12 cellular contexts compared by ENCODE assay signal in genomic region chrX:131791608-131792355, GRCh38.
DNase-seq lines count a peak whose midpoint lies in the region; ATAC-seq, FAIRE-seq and TF ChIP-seq lines count a peak whose summit lies in the region.
"Had no signal": no experiment of that assay in that cellular context is flagged by ENCODE, and none has a peak within 500 bp of the region (broad histone marks: within the 10 kb centered on the region; RNA-seq: fewer than 3 reads in every experiment).

No MANE protein-coding gene starts in this region.

- dilution Hi-C loops in IMR-90 (cut with HindIII; ENCODE audit: low sequenced_read_pairs, unreplicated experiment): no loop called here

- H3K27me3 Mint-ChIP-seq in activated CD4-positive, alpha-beta T cell treated with anti-CD3 and anti-CD28 coated beads for 36 hours: no peaks in the 10 kb centered on the region

- peaks cover 17% of the 10 kb centered on the region for H3K36me3 Mint-ChIP-seq in activated CD4-positive, alpha-beta T cell treated with anti-CD3 and anti-CD28 coated beads for 36 hours (ENCODE audit: low read depth)

- intact Hi-C loops in IMR-90 (cut with micrococcal nuclease): loop anchor here (1.0 kb wide), 5 partner anchors 23 to 80 kb away; no protein-coding TSS in a partner anchor
- intact Hi-C loops in ascending aorta (cut with DNase I): loop anchor here (1.0 to 2.0 kb wide), 5 partner anchors 8 to 81 kb away; no protein-coding TSS in a partner anchor
- intact Hi-C loops in activated CD4-positive, alpha-beta T cell treated with anti-CD3 and anti-CD28 coated beads for 36 hours (cut with DNase I, micrococcal nuclease): no loop called here

- no peak overlapping the region for H3K14ac ChIP-seq in IMR-90 (replicated peaks; ENCODE audit: low read depth, low read length)

- H4K20me1 ChIP-seq in BLaER1 treated with 17β-estradiol and CSF1 and Interleukin-3, amounts not matched to agents 10 nM and 100 nM: peaks cover 0 to 14% (median 10%) of the 10 kb centered on the region in 11 experiments; a peak in 17 of 22 replicates
- H4K20me1 ChIP-seq in IMR-90 (ENCODE audit: insufficient read depth, low read length): no peaks in the 10 kb centered on the region

- no peak overlapping the region for H3K23ac ChIP-seq in IMR-90 (ENCODE audit: low read depth, low read length)

- no peak for FAIRE-seq in RCC 7860 (lab: Jason Lieb, UNC)
- FAIRE-seq: frontal cortex had no signal

- H4K5ac ChIP-seq in IMR-90 (ENCODE audit: low read depth, low read length): no peak overlapping the region

- no TSS peak for BruUV-seq in IMR-90 (replicated peaks; lab: Mats Ljungman, UMichigan)

- TF ChIP-seq RAD21 in IMR-90 (IDR thresholded peaks at IDR 0.05; ENCODE audit: low read length): no peak

- CTCF ChIA-PET in IMR-90 (lab: Yijun Ruan, JAX): no interaction called here
- CTCF ChIA-PET in activated CD4-positive, alpha-beta T cell treated with anti-CD3 and anti-CD28 coated beads for 36 hours (lab: Charles Lee): no interaction called here

- peak overlapping the region; percentile 49 to 73 (median 63) for H3K4me3 ChIP-seq in BLaER1 treated with 17β-estradiol and CSF1 and Interleukin-3, amounts not matched to agents 10 nM and 100 nM
- H3K4me3 ChIP-seq in IMR-90 (ENCODE audit: insufficient read depth, low read depth, low read length) (peak overlapping the region; percentile 38; the same call in 1 of the 2 replicates), ascending aorta (peak overlapping the region; percentile 44 to 68), muscle layer of colon (ENCODE audit: low read depth in 1 of 2, low read length in 2 of 2) (peak overlapping the region; percentile 2 to 65)

- no peak overlapping the region for H2AFZ ChIP-seq in IMR-90 (replicated peaks; ENCODE audit: low read length, poor library complexity)

- H2AK9ac ChIP-seq in IMR-90 (replicated peaks; ENCODE audit: low read depth, low read length, poor library complexity): no peak overlapping the region

- ATAC-seq in IMR-90 (ENCODE audit: low read depth): no peak
- ATAC-seq in activated CD4-positive, alpha-beta T cell treated with anti-CD3 and anti-CD28 coated beads for 36 hours: no peak

- POLR2A ChIA-PET in IMR-90 (lab: Charles Lee; ENCODE audit: unreplicated experiment): no interaction called here
- POLR2A ChIA-PET in activated CD4-positive, alpha-beta T cell treated with anti-CD3 and anti-CD28 coated beads for 36 hours (lab: Charles Lee): no interaction called here

- no peak overlapping the region for H2BK20ac ChIP-seq in IMR-90 (ENCODE audit: low read depth, low read length)

- H4K91ac ChIP-seq in IMR-90 (ENCODE audit: insufficient read depth, low read depth, low read length): no peak overlapping the region

- no peak overlapping the region for H2AK5ac ChIP-seq in IMR-90 (ENCODE audit: low read depth, low read length)

- H3K27ac ChIP-seq in BLaER1 treated with 17β-estradiol and CSF1 and Interleukin-3, amounts not matched to agents 10 nM and 100 nM: peak overlapping the region in 3 of 11 experiments; percentile 9 to 31 (median 14); a peak in 2 of 22 replicates
- H3K27ac ChIP-seq in IMR-90 (ENCODE audit: insufficient read depth, low read length) (no peak overlapping the region), ascending aorta (no peak overlapping the region), muscle layer of colon (ENCODE audit: low read depth, low read length) (no peak overlapping the region)

- no peaks in the 10 kb centered on the region for H3K9me1 ChIP-seq in IMR-90 (ENCODE audit: insufficient read depth, low read length)

- no peak overlapping the region for H3K18ac ChIP-seq in IMR-90 (ENCODE audit: low read depth, low read length)

- H3K27me3 ChIP-seq in BLaER1 treated with 17β-estradiol and CSF1 and Interleukin-3, amounts not matched to agents 10 nM and 100 nM: peaks cover 47 to 70% (median 54%) of the 10 kb centered on the region in 11 experiments
- H3K27me3 ChIP-seq in IMR-90 (ENCODE audit: control insufficient read depth, insufficient read depth, low read length) (peaks cover 7% of the 10 kb centered on the region; the same call in 1 of the 2 replicates), ascending aorta (peaks cover 3% of the 10 kb centered on the region), muscle layer of colon (ENCODE audit: control insufficient read depth in 1 of 2, insufficient read depth in 2 of 2, low read length in 2 of 2) (peaks cover 0 to 9% of the 10 kb centered on the region in 2 donors)

- peak overlapping the region; percentile 51 to 86 (median 77) for H3K4me2 ChIP-seq in BLaER1 treated with 17β-estradiol and CSF1 and Interleukin-3, amounts not matched to agents 10 nM and 100 nM
- peak overlapping the region; percentile 73 for H3K4me2 ChIP-seq in IMR-90 (ENCODE audit: low read depth, low read length)

- H3K4me3 Mint-ChIP-seq in activated CD4-positive, alpha-beta T cell treated with anti-CD3 and anti-CD28 coated beads for 36 hours: no peak overlapping the region

- H3K56ac ChIP-seq in IMR-90 (ENCODE audit: extremely low read depth, insufficient read depth, low read length): no peak overlapping the region

- no peak for TF ChIP-seq POLR2A in IMR-90 (IDR thresholded peaks at IDR 0.05; ENCODE audit: low read depth, low read length)

- H2BK15ac ChIP-seq in IMR-90 (ENCODE audit: low read depth, low read length): no peak overlapping the region

- no peaks in the 10 kb centered on the region for H3K4me1 Mint-ChIP-seq in activated CD4-positive, alpha-beta T cell treated with anti-CD3 and anti-CD28 coated beads for 36 hours

- H3K4me1 ChIP-seq in BLaER1 treated with 17β-estradiol and CSF1 and Interleukin-3, amounts not matched to agents 10 nM and 100 nM: peaks cover 5 to 13% (median 8%) of the 10 kb centered on the region in 10 experiments; a peak in 10 of 20 replicates
- H3K4me1 ChIP-seq in IMR-90 (ENCODE audit: control insufficient read depth, insufficient read depth, low read length): no peaks in the 10 kb centered on the region
- no peaks in the 10 kb centered on the region for H3K4me1 ChIP-seq in ascending aorta
- no peaks in the 10 kb centered on the region for H3K4me1 ChIP-seq in muscle layer of colon (ENCODE audit: insufficient read depth, low read length)

- in situ Hi-C loops in IMR-90 (cut with MboI; ENCODE audit: low sequenced_read_pairs): no loop called here

- H3K4ac ChIP-seq in IMR-90 (ENCODE audit: low read depth, low read length): no peak overlapping the region

- DNase-seq in IMR-90 (peak; percentile 10), ascending aorta (ENCODE audit: low spot score in 2 of 2) (no peak), RCC 7860 (ENCODE audit: low spot score) (no peak), 8988T (no peak), GOT3 (lab: John Stamatoyannopoulos, UW) (no peak)
- DNase-seq in activated CD4-positive, alpha-beta T cell treated with anti-CD3 and anti-CD28 coated beads for 36 hours: no peak
- DNase-seq: NCI-H1694, NCI-H82 had no signal

- peaks cover 0 to 5% (median 0%) of the 10 kb centered on the region in 11 experiments; a peak in 2 of 22 replicates for H3K9me3 ChIP-seq in BLaER1 treated with 17β-estradiol and CSF1 and Interleukin-3, amounts not matched to agents 10 nM and 100 nM (replicated peaks in 1 of 11)
- H3K9me3 ChIP-seq in IMR-90 (ENCODE audit: control insufficient read depth, insufficient read depth, low read length) (no peaks in the 10 kb centered on the region), ascending aorta (no peaks in the 10 kb centered on the region), muscle layer of colon (ENCODE audit: low read length) (no peaks in the 10 kb centered on the region)

- H3K27ac Mint-ChIP-seq in activated CD4-positive, alpha-beta T cell treated with anti-CD3 and anti-CD28 coated beads for 36 hours: no peak overlapping the region
- H3K27ac Mint-ChIP-seq: activated T-cell treated with anti-CD3 and anti-CD28 coated beads, Interleukin-2, amount 50 U/mL, for 72 hours had no signal

- H2BK120ac ChIP-seq in IMR-90 (ENCODE audit: low read depth, low read length): no peak overlapping the region

- H4K8ac ChIP-seq in IMR-90 (ENCODE audit: low read depth in 2 of 2, low read length in 2 of 2): no peak overlapping the region

- no peaks in the 10 kb centered on the region for H3K79me1 ChIP-seq in IMR-90 (ENCODE audit: low read depth in 1 of 2, low read length in 2 of 2)

- WGBS in IMR-90 (ENCODE audit: extremely low coverage in 2 of 2, insufficient read length in 1 of 2), 2 experiments: 31% methylated on average over 2 of the region's 9 CpGs; no CpG with 5 or more reads in 1 of the 2 experiments

- peaks cover 6 to 87% (median 49%) of the 10 kb centered on the region in 11 experiments; a peak in 20 of 22 replicates for H3K36me3 ChIP-seq in BLaER1 treated with 17β-estradiol and CSF1 and Interleukin-3, amounts not matched to agents 10 nM and 100 nM
- no peaks in the 10 kb centered on the region for H3K36me3 ChIP-seq in IMR-90 (ENCODE audit: control insufficient read depth, insufficient read depth, low read length)
- no peaks in the 10 kb centered on the region for H3K36me3 ChIP-seq in ascending aorta
- H3K36me3 ChIP-seq in muscle layer of colon (ENCODE audit: insufficient read depth, low read length): no peaks in the 10 kb centered on the region

- no peaks in the 10 kb centered on the region for H3K9me3 Mint-ChIP-seq in activated CD4-positive, alpha-beta T cell treated with anti-CD3 and anti-CD28 coated beads for 36 hours (ENCODE audit: low read depth)
- H3K9me3 Mint-ChIP-seq: activated T-cell treated with anti-CD3 and anti-CD28 coated beads, Interleukin-2, amount 50 U/mL, for 72 hours had no signal

- H3K9ac ChIP-seq in BLaER1 treated with 17β-estradiol and CSF1 and Interleukin-3, amounts not matched to agents 10 nM and 100 nM: peak overlapping the region in 7 of 11 experiments; percentile 13 to 61 (median 40); a peak in 10 of 22 replicates
- H3K9ac ChIP-seq in IMR-90 (ENCODE audit: low read depth, low read length) (no peak overlapping the region), muscle layer of colon (ENCODE audit: low read length) (peak overlapping the region; percentile 21)

- no peak for TF ChIP-seq CTCF in IMR-90 (conservative IDR thresholded peaks at IDR 0.05; ENCODE audit: low read depth, low read length)
- no peak for TF ChIP-seq CTCF in ascending aorta (IDR thresholded peaks at IDR 0.05)

- no peak overlapping the region for H2BK5ac ChIP-seq in IMR-90 (ENCODE audit: low read depth, low read length, poor library complexity, severe bottlenecking)

TF ChIP-seq in IMR-90, 13 proteins besides CTCF, POLR2A, EP300 and RAD21 (continues in another document):
- TF ChIP-seq CEBPB (IDR thresholded peaks at IDR 0.05; ENCODE audit: low read depth, low read length) (no peak), USF2 (IDR thresholded peaks at IDR 0.05; ENCODE audit: low read depth, low read length) (no peak), RCOR1 (IDR thresholded peaks at IDR 0.05; ENCODE audit: insufficient replicate concordance, low read length) (no peak), MAFK (IDR thresholded peaks at IDR 0.05; ENCODE audit: low read depth, low read length) (no peak), FOS (IDR thresholded peaks at IDR 0.05; ENCODE audit: low read depth, low read length) (no peak)

Comparison
In these comparisons a context has a peak if more than half of its experiments do, and no peak if none do; other contexts are left out.
1. intact Hi-C loops: an anchor here in IMR-90 (1.0 kb wide) and ascending aorta (1.0 to 2.0 kb wide); none called in activated CD4-positive, alpha-beta T cell treated with anti-CD3 and anti-CD28 coated beads for 36 hours.